ENCODE assay signal across 23 cellular contexts in the genomic region with DNA sequence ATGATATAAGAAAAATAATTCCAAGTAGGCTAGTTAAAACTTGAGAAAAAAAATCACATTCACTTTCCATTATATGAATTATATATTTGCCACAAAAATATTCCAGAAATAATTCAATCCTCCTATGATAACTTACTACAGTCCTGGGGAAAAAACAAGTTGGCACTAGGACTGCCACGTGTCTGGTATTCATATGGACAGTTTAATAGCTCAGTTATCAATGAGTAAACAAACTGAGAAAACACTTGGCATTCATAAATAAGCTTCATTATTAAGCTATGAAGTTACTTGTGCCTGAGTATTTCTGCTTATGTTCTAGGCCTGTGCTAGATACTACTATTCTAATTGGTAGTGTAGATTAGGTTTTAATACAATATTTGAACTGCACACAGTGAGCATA.
"Had no signal": no experiment of that assay in that cellular context is flagged by ENCODE, and none has a peak within 500 bp of the region (broad histone marks: within the 10 kb centered on the region; RNA-seq: fewer than 3 reads in every experiment).

No MANE protein-coding gene starts in this region.

- DNase-seq: dermis blood vessel endothelial cell; dorsolateral prefrontal cortex; effector CD4-positive, alpha-beta T cell; effector memory CD4-positive, alpha-beta T cell; foreskin keratinocyte; heart left ventricle; hypothalamus; immature natural killer cell; left cardiac atrium; left lung; left ventricle myocardium superior; lower lobe of right lung; mesenchymal stem cell; mucosa of descending colon; naive B cell; naive thymus-derived CD8-positive, alpha-beta T cell had no signal

- H3K4me3 ChIP-seq: coronary artery, dorsolateral prefrontal cortex, esophagus muscularis mucosa, gastroesophageal sphincter, heart left ventricle, hepatocyte, left lung, lower lobe of right lung, mucosa of descending colon had no signal

- FAIRE-seq: endothelial cell of umbilical vein, frontal cortex, keratinocyte had no signal
